ENCODE assay signal across 17 cellular contexts in genomic region chr3:146203761-146204160, GRCh38. TPM values are rescaled to one million over a fixed set of nuclear protein-coding genes. Genes with fewer than 3 reads are reported as not detected.
A peak's percentile ranks its signal among the peaks of the same experiment; 100 is the strongest.
DNase-seq lines count a peak whose midpoint lies in the region; ATAC-seq and TF ChIP-seq lines count a peak whose summit lies in the region.
"Had no signal": no experiment of that assay in that cellular context is flagged by ENCODE, and none has a peak within 500 bp of the region (broad histone marks: within the 10 kb centered on the region; RNA-seq: fewer than 3 reads in every experiment).

No MANE protein-coding gene starts in this region.

- no peak for ATAC-seq in omental fat pad (ENCODE audit: low FRiP score)
- ATAC-seq: GM23338, HCT116 had no signal

- no peaks in the 10 kb centered on the region for H3K27me3 ChIP-seq in adipocyte (replicated peaks; ENCODE audit: control insufficient read depth, insufficient read depth, low read length)

- TF ChIP-seq CTCF in AG09319 (IDR thresholded peaks at IDR 0.05; ENCODE audit: low read depth, low read length) (no peak), omental fat pad (IDR thresholded peaks at IDR 0.05) (no peak)

- DNase-seq in AG09319 (ENCODE audit: extremely low read depth, low read depth): peak; percentile 29
- DNase-seq in adipocyte (ENCODE audit: low read depth): peak; percentile 56
- DNase-seq in fibroblast of peridontal ligament (ENCODE audit: extremely low read depth): peak; percentile 71
- DNase-seq in activated CD4-positive, alpha-beta T cell treated with anti-CD3 and anti-CD28 coated beads for 48 hours: no peak
- DNase-seq in T-helper 2 cell: no peak
- DNase-seq in omental fat pad (ENCODE audit: low spot score): no peak
- DNase-seq: C1 segment of cervical spinal cord; Calu3; CD4-positive, alpha-beta memory T cell; COR-L47; DMS53; DMS79 treated with DMSO at 0.1 percent for 48 hours; GF-D8; H9 had no signal

- H3K36me3 ChIP-seq in adipocyte (ENCODE audit: control insufficient read depth, insufficient read depth, low read length, severe bottlenecking): peaks cover 40% of the 10 kb centered on the region

- H3K4me3 ChIP-seq in adipocyte (ENCODE audit: low read length): no peak overlapping the region
- H3K4me3 ChIP-seq: GM23338 had no signal

- no peak overlapping the region for H3K9ac ChIP-seq in adipocyte (ENCODE audit: low read length)

- H3K4me1 ChIP-seq in adipocyte (ENCODE audit: control insufficient read depth, insufficient read depth, low read length): no peaks in the 10 kb centered on the region

- H3K9me3 ChIP-seq in adipocyte (ENCODE audit: control insufficient read depth, low read length): no peaks in the 10 kb centered on the region

RNA-seq across cellular contexts. Expression of gene PLOD2, which starts 42.8 kb away (rescaled TPM):
- total RNA-seq in omental fat pad: 100 to 1,000 TPM in 3 of 4 donors, 10 to 100 TPM in 1; 35.3 to 180 (median 107) TPM
- total RNA-seq: CD4-positive, alpha-beta memory T cell had no signal

RNA-seq across cellular contexts. Expression of gene PLSCR4, which starts 47.1 kb away (rescaled TPM):
- 100 to 1,000 TPM in 1 of 4 donors, 10 to 100 TPM in 3; 84.7 to 191 (median 91.7) TPM for total RNA-seq in omental fat pad
- total RNA-seq: CD4-positive, alpha-beta memory T cell; G401 had no signal

Comparison
In these comparisons a context has a peak if more than half of its experiments do, and no peak if none do; other contexts are left out.
1. DNase-seq: peak in AG09319 (single experiment), adipocyte (single experiment) and fibroblast of peridontal ligament (single experiment); none in activated CD4-positive, alpha-beta T cell treated with anti-CD3 and anti-CD28 coated beads for 48 hours (single experiment), T-helper 2 cell (0 of 5) and omental fat pad (single experiment).